ENCODE assay signal across 9 cellular contexts in the genomic region with DNA sequence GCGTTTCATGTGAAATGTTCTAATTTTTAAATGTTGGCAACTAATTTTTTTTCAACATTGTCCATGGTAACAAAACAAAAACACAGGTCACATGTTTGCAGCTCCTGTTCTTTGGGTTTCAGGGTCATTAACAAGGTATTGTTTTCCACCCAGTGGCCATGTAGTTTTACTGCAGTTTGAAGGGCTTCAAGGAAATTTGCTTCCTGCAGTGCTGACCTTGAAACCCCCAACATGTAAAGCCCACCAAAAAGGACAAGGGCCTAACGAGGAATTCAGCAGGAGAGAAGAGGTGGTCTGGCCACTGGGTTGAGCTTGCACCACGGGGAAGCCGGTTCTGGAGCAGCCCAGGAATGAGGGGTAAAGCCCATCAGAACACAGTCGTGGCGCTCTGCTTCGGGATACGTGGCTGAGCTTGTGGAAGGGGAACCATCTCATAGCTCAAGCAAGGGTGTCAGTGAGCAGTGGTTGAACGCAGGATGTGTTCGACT. TPM values are rescaled to one million over a fixed set of nuclear protein-coding genes. Genes with fewer than 3 reads are reported as not detected.
DNase-seq lines count a peak whose midpoint lies in the region; ATAC-seq and TF ChIP-seq lines count a peak whose summit lies in the region.
"Had no signal": no experiment of that assay in that cellular context is flagged by ENCODE, and none has a peak within 500 bp of the region (broad histone marks: within the 10 kb centered on the region; RNA-seq: fewer than 3 reads in every experiment).

No MANE protein-coding gene starts in this region.

- H3K36me3 Mint-ChIP-seq in HFFc6 (ENCODE audit: low read depth), result no peaks in the 10 kb centered on the region
- H3K36me3 Mint-ChIP-seq in stimulated activated naive B cell treated with anti-CD40 and anti-IgM and Interleukin-4, amounts not matched to agents 10 μg/mL and 1 μg/mL and 100 μg/mL, for 72 hours, result no peaks in the 10 kb centered on the region
- H3K36me3 Mint-ChIP-seq: T-cell had no signal

- no peak overlapping the region for H3K4me3 ChIP-seq in foreskin fibroblast (ENCODE audit: low read depth in 1 of 2, low read length in 2 of 2)

- no peaks in the 10 kb centered on the region for H3K4me1 Mint-ChIP-seq in HFFc6 (ENCODE audit: low read depth)
- H3K4me1 Mint-ChIP-seq in stimulated activated naive B cell treated with anti-CD40 and anti-IgM and Interleukin-4, amounts not matched to agents 10 μg/mL and 1 μg/mL and 100 μg/mL, for 72 hours, result no peaks in the 10 kb centered on the region
- H3K4me1 Mint-ChIP-seq: T-cell had no signal

- no peak overlapping the region for H3K27ac Mint-ChIP-seq in HFFc6
- no peak overlapping the region for H3K27ac Mint-ChIP-seq in stimulated activated naive B cell treated with anti-CD40 and anti-IgM and Interleukin-4, amounts not matched to agents 10 μg/mL and 1 μg/mL and 100 μg/mL, for 72 hours
- H3K27ac Mint-ChIP-seq: T-cell had no signal

- POLR2A ChIA-PET in RWPE1 (lab: Yijun Ruan, JAX; ENCODE audit: low non-redundant PET), result no interaction called here

- peak; percentile 33 for DNase-seq in EH (ENCODE audit: low read depth)
- DNase-seq in HFFc6, result peak; percentile 55
- DNase-seq in RWPE1 (ENCODE audit: low spot score), result peak; percentile 69
- DNase-seq in foreskin fibroblast, result peak in 1 of 2 donors; percentile 27
- DNase-seq in stimulated activated naive B cell treated with anti-CD40 and anti-IgM and Interleukin-4, amounts not matched to agents 10 μg/mL and 1 μg/mL and 100 μg/mL, for 72 hours, result no peak
- DNase-seq in activated naive CD4-positive, alpha-beta T cell (lab: John Stamatoyannopoulos, UW), result no peak
- no peak for DNase-seq in hippocampal formation (lab: John Stamatoyannopoulos, UW)

- peaks cover 28% of the 10 kb centered on the region for H3K27me3 Mint-ChIP-seq in HFFc6 (ENCODE audit: insufficient read depth)
- H3K27me3 Mint-ChIP-seq in stimulated activated naive B cell treated with anti-CD40 and anti-IgM and Interleukin-4, amounts not matched to agents 10 μg/mL and 1 μg/mL and 100 μg/mL, for 72 hours, result peaks cover 5 to 8% of the 10 kb centered on the region in 2 donors

- H3K9me3 Mint-ChIP-seq in HFFc6, result no peaks in the 10 kb centered on the region
- H3K9me3 Mint-ChIP-seq in stimulated activated naive B cell treated with anti-CD40 and anti-IgM and Interleukin-4, amounts not matched to agents 10 μg/mL and 1 μg/mL and 100 μg/mL, for 72 hours, result no peaks in the 10 kb centered on the region
- H3K9me3 Mint-ChIP-seq: T-cell had no signal

- H3K27ac ChIP-seq in RWPE1, result no peak overlapping the region

- TF ChIP-seq CTCF in HFFc6 (IDR thresholded peaks at IDR 0.05) (peak; percentile 71), RWPE1 (conservative IDR thresholded peaks at IDR 0.05; ENCODE audit: low read depth) (peak; percentile 51), foreskin fibroblast (IDR thresholded peaks at IDR 0.05; ENCODE audit: low read depth, low read length) (peak; percentile 31)

- no peak overlapping the region for H3K4me3 Mint-ChIP-seq in HFFc6
- no peak overlapping the region for H3K4me3 Mint-ChIP-seq in stimulated activated naive B cell treated with anti-CD40 and anti-IgM and Interleukin-4, amounts not matched to agents 10 μg/mL and 1 μg/mL and 100 μg/mL, for 72 hours
- H3K4me3 Mint-ChIP-seq: T-cell had no signal

- ATAC-seq in stimulated activated naive B cell treated with anti-CD40 and anti-IgM and Interleukin-4, amounts not matched to agents 10 μg/mL and 1 μg/mL and 100 μg/mL, for 72 hours (replicated peaks), result peak; percentile 42 to 47
- ATAC-seq in activated CD4-positive, CD25-positive, alpha-beta regulatory T cell treated with anti-CD3 and anti-CD28 coated beads, Interleukin-2, amount 50 U/mL, for 24 hours, result no peak

- CTCF ChIA-PET in RWPE1 (lab: Yijun Ruan, JAX), result interaction anchor here (0.6 to 1.3 kb wide), 5 partner anchors 9 to 186 kb away, joined by 3 to 12 read pairs (median 3); no protein-coding TSS in a partner anchor

RNA-seq across cellular contexts. Expression of gene KLHL31, which starts 13.9 kb away (rescaled TPM):
- total RNA-seq in HFFc6 (2021; fragmentation: NEBNext Ultra II Directional; extraction: Animal tissue kit (Norgen Biotek cat#: 25700)), result not detected

Comparison
In these comparisons a context has a peak if more than half of its experiments do, and no peak if none do; other contexts are left out.
1. DNase-seq: peak in EH (single experiment), HFFc6 (single experiment) and RWPE1 (single experiment); none in stimulated activated naive B cell treated with anti-CD40 and anti-IgM and Interleukin-4, amounts not matched to agents 10 μg/mL and 1 μg/mL and 100 μg/mL, for 72 hours (single experiment), activated naive CD4-positive, alpha-beta T cell (0 of 4) and hippocampal formation (0 of 2).
2. ATAC-seq: peak in stimulated activated naive B cell treated with anti-CD40 and anti-IgM and Interleukin-4, amounts not matched to agents 10 μg/mL and 1 μg/mL and 100 μg/mL, for 72 hours (2 of 2); none in activated CD4-positive, CD25-positive, alpha-beta regulatory T cell treated with anti-CD3 and anti-CD28 coated beads, Interleukin-2, amount 50 U/mL, for 24 hours (0 of 2).
3. Peak in every context shown above with its lines, with median percentiles within 50 percentile points of each other: CTCF ChIP-seq.